ENCODE assay signal across 8 cellular contexts in genomic region chr15:84911879-84912660, GRCh38. TPM values are rescaled to one million over a fixed set of nuclear protein-coding genes. Genes with fewer than 3 reads are reported as not detected.
DNase-seq lines count a peak whose midpoint lies in the region; ATAC-seq, FAIRE-seq and TF ChIP-seq lines count a peak whose summit lies in the region.

No MANE protein-coding gene starts in this region.

- ATAC-seq in K562: no peak; the same call in 2 of the 3 replicates

- no peak overlapping the region for H3K27ac Mint-ChIP-seq in CD14-positive monocyte
- H3K27ac Mint-ChIP-seq in CD4-positive, alpha-beta memory T cell: peak overlapping the region in 1 of 7 donors; percentile 9

- 18% methylated on average over 6 of the region's 6 CpGs for WGBS in K562 (ENCODE audit: insufficient coverage, low coverage, missing lambda C conversion rate)

- H3K4me3 Mint-ChIP-seq in CD14-positive monocyte: no peak overlapping the region
- peak overlapping the region in 1 of 8 donors; percentile 51 for H3K4me3 Mint-ChIP-seq in CD4-positive, alpha-beta memory T cell

- no peak for TF ChIP-seq POLR2A in K562 (conservative IDR thresholded peaks at IDR 0.05)

- DNase-seq in H4 (ENCODE audit: low spot score) (peak; percentile 69), K562 (ENCODE audit: extremely low read depth in 1 of 4, low spot score in 3 of 4) (peak in 2 of 4 experiments; percentile 39 to 48), inferior parietal cortex (ENCODE audit: extremely low spot score) (peak; percentile 33), smooth muscle cell of the brain vasculature (ENCODE audit: low read depth, low spot score) (peak; percentile 90), CD14-positive monocyte (ENCODE audit: low spot score) (no peak), ecto neural progenitor cell (ENCODE audit: low spot score) (no peak)
- DNase-seq in activated CD4-positive, alpha-beta T cell treated with anti-CD3 and anti-CD28 coated beads for 4 hours: no peak
- no peak for DNase-seq in CD4-positive, alpha-beta memory T cell

- H4K20me1 ChIP-seq in K562 (replicated peaks; ENCODE audit: control insufficient read depth, insufficient read depth, low read length): no peaks in the 10 kb centered on the region

- H3K79me2 ChIP-seq in K562 (ENCODE audit: control insufficient read depth, insufficient read depth, low read length): no peaks in the 10 kb centered on the region

- peak overlapping the region; percentile 60 for H2AFZ ChIP-seq in K562 (ENCODE audit: low read depth, low read length)

- H3K27me3 ChIP-seq in K562 (ENCODE audit: control insufficient read depth in 2 of 2, insufficient read depth in 2 of 2, low read length in 2 of 2): no peaks in the 10 kb centered on the region
- no peaks in the 10 kb centered on the region for H3K27me3 ChIP-seq in CD4-positive, alpha-beta memory T cell (ENCODE audit: insufficient read depth, low read length)

- no peaks in the 10 kb centered on the region for H3K36me3 Mint-ChIP-seq in CD14-positive monocyte
- H3K36me3 Mint-ChIP-seq in CD4-positive, alpha-beta memory T cell: no peaks in the 10 kb centered on the region

- TF ChIP-seq RAD21 in K562 (CRISPR knock-in tag; conservative IDR thresholded peaks at IDR 0.05 in 1 of 2, IDR thresholded peaks at IDR 0.05 in 1 of 2): no peak

- no peaks in the 10 kb centered on the region for H3K36me3 ChIP-seq in K562 (ENCODE audit: control insufficient read depth, insufficient read depth, low read length)
- H3K36me3 ChIP-seq in CD4-positive, alpha-beta memory T cell (ENCODE audit: insufficient read depth, low read length): no peaks in the 10 kb centered on the region

- POLR2A ChIA-PET in K562 (lab: Yijun Ruan, JAX): interaction anchor here (0.6 to 0.9 kb wide), 4 partner anchors 8 to 343 kb away, joined by 3 to 6 read pairs (median 4); no protein-coding TSS in a partner anchor
- POLR2A ChIA-PET in CD4-positive, alpha-beta memory T cell (lab: Charles Lee; ENCODE audit: partially characterized antibody): no interaction called here

- TF ChIP-seq EP300 in K562 (IDR thresholded peaks at IDR 0.05; ENCODE audit: low read length): no peak

- no peaks in the 10 kb centered on the region for H3K9me3 ChIP-seq in K562 (replicated peaks; ENCODE audit: control insufficient read depth, insufficient read depth, low read depth, low read length)
- H3K9me3 ChIP-seq in CD4-positive, alpha-beta memory T cell (ENCODE audit: control insufficient read depth in 1 of 2, low read length in 2 of 2): no peaks in the 10 kb centered on the region

- H3K4me1 Mint-ChIP-seq in CD14-positive monocyte: peaks cover 7% of the 10 kb centered on the region
- peaks cover 0 to 2% (median 0%) of the 10 kb centered on the region in 4 donors for H3K4me1 Mint-ChIP-seq in CD4-positive, alpha-beta memory T cell

- BruUV-seq in K562 (replicated peaks; lab: Mats Ljungman, UMichigan): no TSS peak

- H3K9ac ChIP-seq in K562 (ENCODE audit: insufficient read depth in 1 of 2, low read depth in 2 of 2, low read length in 2 of 2): peak overlapping the region; percentile 11 to 76; a peak in 2 of 4 replicates

- no peak for TF ChIP-seq CTCF in K562 (IDR thresholded peaks at IDR 0.05 in 2 of 3, conservative IDR thresholded peaks at IDR 0.05 in 1 of 3; ENCODE audit: insufficient read depth in 2 of 3, low read depth in 1 of 3, low read length in 3 of 3)
- no peak for TF ChIP-seq CTCF in CD14-positive monocyte (IDR thresholded peaks at IDR 0.05)

- H3K4me2 ChIP-seq in K562 (ENCODE audit: insufficient read depth, low read length): no peak overlapping the region

- peaks cover 0 to 6% (median 2%) of the 10 kb centered on the region in 7 donors for H3K9me3 Mint-ChIP-seq in CD14-positive monocyte
- H3K9me3 Mint-ChIP-seq in CD4-positive, alpha-beta memory T cell: peaks cover 0 to 2% (median 0%) of the 10 kb centered on the region in 8 donors

- in situ Hi-C loops in K562 (cut with MboI): no loop called here

- intact Hi-C loops in K562 (cut with micrococcal nuclease) (no loop called here), CD14-positive monocyte (cut with micrococcal nuclease) (no loop called here)
- intact Hi-C loops in CD4-positive, alpha-beta memory T cell (cut with micrococcal nuclease): no loop called here

- peak; percentile 32 for FAIRE-seq in K562 (lab: Jason Lieb, UNC)

- no peak overlapping the region for H3K4me3 ChIP-seq in K562
- no peak overlapping the region for H3K4me3 ChIP-seq in CD4-positive, alpha-beta memory T cell (ENCODE audit: low read length in 2 of 2)

- peaks cover 29 to 38% of the 10 kb centered on the region in 2 experiments for H3K4me1 ChIP-seq in K562 (replicated peaks in 1 of 2; ENCODE audit: control insufficient read depth in 2 of 2, insufficient read depth in 2 of 2, low read length in 2 of 2)
- H3K4me1 ChIP-seq in CD4-positive, alpha-beta memory T cell (ENCODE audit: insufficient read depth, low read length): no peaks in the 10 kb centered on the region

- CTCF ChIA-PET in K562 (lab: Yijun Ruan, JAX; ENCODE audit: low intra/inter-chr PET ratio): interaction anchor here (0.6 kb wide), 1 partner anchor 10 kb away, joined by 3 read pairs; no protein-coding TSS in a partner anchor
- CTCF ChIA-PET in CD4-positive, alpha-beta memory T cell (lab: Charles Lee; ENCODE audit: partially characterized antibody): interaction anchor here (0.5 kb wide), 1 partner anchor 16 kb away, joined by 3 read pairs; no protein-coding TSS in a partner anchor

- no peaks in the 10 kb centered on the region for H3K9me1 ChIP-seq in K562 (ENCODE audit: control insufficient read depth, insufficient read depth, low read length)

- no peak overlapping the region; the same call in 2 of the 3 replicates for H3K27ac ChIP-seq in K562 (ENCODE audit: extremely low read depth, low read depth, low read length)
- no peak overlapping the region for H3K27ac ChIP-seq in CD4-positive, alpha-beta memory T cell (ENCODE audit: low read depth, low read length)

- peaks cover 0 to 7% (median 1%) of the 10 kb centered on the region in 3 donors for H3K27me3 Mint-ChIP-seq in CD14-positive monocyte (ENCODE audit: low read depth in 3 of 3)
- peaks cover 6 to 10% of the 10 kb centered on the region in 2 donors for H3K27me3 Mint-ChIP-seq in CD4-positive, alpha-beta memory T cell

TF ChIP-seq in K562, 482 proteins besides CTCF, POLR2A, EP300 and RAD21 (continues in another document):
- TF ChIP-seq NRF1 (conservative IDR thresholded peaks at IDR 0.05 in 1 of 2, IDR thresholded peaks at IDR 0.05 in 1 of 2) (no peak), GATAD2A (IDR thresholded peaks at IDR 0.05) (no peak), BRF2 (IDR thresholded peaks at IDR 0.05; ENCODE audit: borderline replicate concordance, insufficient read depth, insufficient read length) (no peak), CREM (IDR thresholded peaks at IDR 0.05; ENCODE audit: low read depth) (no peak), ZNF408 (CRISPR knock-in tag; IDR thresholded peaks at IDR 0.05; ENCODE audit: low read depth) (no peak)
- TF ChIP-seq, protein P1, sequence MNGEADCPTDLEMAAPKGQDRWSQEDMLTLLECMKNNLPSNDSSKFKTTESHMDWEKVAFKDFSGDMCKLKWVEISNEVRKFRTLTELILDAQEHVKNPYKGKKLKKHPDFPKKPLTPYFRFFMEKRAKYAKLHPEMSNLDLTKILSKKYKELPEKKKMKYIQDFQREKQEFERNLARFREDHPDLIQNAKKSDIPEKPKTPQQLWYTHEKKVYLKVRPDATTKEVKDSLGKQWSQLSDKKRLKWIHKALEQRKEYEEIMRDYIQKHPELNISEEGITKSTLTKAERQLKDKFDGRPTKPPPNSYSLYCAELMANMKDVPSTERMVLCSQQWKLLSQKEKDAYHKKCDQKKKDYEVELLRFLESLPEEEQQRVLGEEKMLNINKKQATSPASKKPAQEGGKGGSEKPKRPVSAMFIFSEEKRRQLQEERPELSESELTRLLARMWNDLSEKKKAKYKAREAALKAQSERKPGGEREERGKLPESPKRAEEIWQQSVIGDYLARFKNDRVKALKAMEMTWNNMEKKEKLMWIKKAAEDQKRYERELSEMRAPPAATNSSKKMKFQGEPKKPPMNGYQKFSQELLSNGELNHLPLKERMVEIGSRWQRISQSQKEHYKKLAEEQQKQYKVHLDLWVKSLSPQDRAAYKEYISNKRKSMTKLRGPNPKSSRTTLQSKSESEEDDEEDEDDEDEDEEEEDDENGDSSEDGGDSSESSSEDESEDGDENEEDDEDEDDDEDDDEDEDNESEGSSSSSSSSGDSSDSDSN (IDR thresholded peaks at IDR 0.05; ENCODE audit: borderline replicate concordance in 1 of 2, low read depth in 2 of 2, low read length in 2 of 2): no peak

RNA-seq across cellular contexts. Expression of gene SLC28A1, which starts 27.6 kb away (rescaled TPM):
- 0.08 TPM in 1 of 2 replicates, not detected in the other for total RNA-seq in H4 (2014; rRNA removed; shearing (Covaris generic))
- total RNA-seq in K562 (2011; cell fraction: chromatin; rRNA removed; ENCODE audit: low replicate concordance): 0.14 TPM in 1 of 2 replicates, not detected in the other
- total RNA-seq in K562 (2011; cell fraction: nucleolus; rRNA removed): 0.26 TPM in 1 of 2 replicates, not detected in the other
- 0.15 TPM in 1 of 2 replicates, not detected in the other for total RNA-seq in K562 (2011; cell fraction: nucleoplasm; rRNA removed)
- not detected in 2 replicates for total RNA-seq in K562 (2014; rRNA removed)
- total RNA-seq in K562 (2014; rRNA removed; fragmentation: Illumina TruSeq; extraction: Trizol): not detected in 2 replicates
- not detected in 2 replicates for total RNA-seq in K562 (2015; rRNA removed; fragmentation: Illumina TruSeq; extraction: Trizol)
- not detected in 2 replicates for total RNA-seq in K562 (2021)
- polyA plus RNA-seq in K562 (2011; rRNA removed): not detected in 2 replicates
- polyA plus RNA-seq in K562 (2011; cell fraction: cytosol; rRNA removed): 0.06 TPM in 1 of 2 replicates, not detected in the other
- polyA plus RNA-seq in K562 (2011; cell fraction: nucleus; rRNA removed): 0.06 TPM in 1 of 2 replicates, not detected in the other
- polyA plus RNA-seq in K562 (2012): not detected in 2 replicates
- not detected in 2 replicates for polyA plus RNA-seq in K562 (2014; fragmentation: Illumina TruSeq; extraction: Trizol)
- polyA plus RNA-seq in K562 (2014; fragmentation: Nextera tagmentation; extraction: Ambion mirVana): under 1 TPM in 1 of 2 experiments, not detected in 1; 0.04 TPM
- polyA plus RNA-seq in K562 (2014; rRNA removed): not detected in 2 replicates
- not detected in 2 replicates for polyA minus RNA-seq in K562 (2011; rRNA and poly(A)+ RNA removed)
- not detected in 2 replicates for polyA minus RNA-seq in K562 (2011; cell fraction: cytosol; rRNA and poly(A)+ RNA removed)
- not detected in 2 replicates for polyA minus RNA-seq in K562 (2011; cell fraction: nucleus; rRNA and poly(A)+ RNA removed)
- polyA plus RNA-seq in CD14-positive monocyte: not detected
- total RNA-seq in CD4-positive, alpha-beta memory T cell: not detected
- not detected for polyA plus RNA-seq in CD4-positive, alpha-beta memory T cell

Comparison
In these comparisons a context has a peak if more than half of its experiments do, and no peak if none do; other contexts are left out.
1. DNase-seq: peak in H4 (single experiment), inferior parietal cortex (single experiment) and smooth muscle cell of the brain vasculature (single experiment); none in CD14-positive monocyte (single experiment), activated CD4-positive, alpha-beta T cell treated with anti-CD3 and anti-CD28 coated beads for 4 hours (0 of 2), CD4-positive, alpha-beta memory T cell (0 of 5) and ecto neural progenitor cell (single experiment).